8 cellular contexts compared by ENCODE assay signal in genomic region chr3:128617557-128618397, GRCh38.
DNase-seq lines count a peak whose midpoint lies in the region; ATAC-seq and TF ChIP-seq lines count a peak whose summit lies in the region.

No MANE protein-coding gene starts in this region.

- peak; percentile 94 for ATAC-seq in HG02885 (IDR thresholded peaks at IDR 0.05; ENCODE audit: poor library complexity, unreplicated experiment)

- peak overlapping the region; percentile 86 for H3K4me3 ChIP-seq in retinal pigment epithelial cell (ENCODE audit: low read length)

- TF ChIP-seq POLR2A in GM15510 (IDR thresholded peaks at IDR 0.05; ENCODE audit: borderline replicate concordance, extremely low read depth, insufficient read length), result peak; percentile 51

- TF ChIP-seq CTCF in retinal pigment epithelial cell (conservative IDR thresholded peaks at IDR 0.05; ENCODE audit: low read depth, low read length), result peak; percentile 74

- DNase-seq in NCI-H1694 treated with DMSO at 0.1 percent for 48 hours (lab: John Stamatoyannopoulos, UW) (peak; percentile 94), T-helper 22 cell (ENCODE audit: low read depth) (peak; percentile 98), astrocyte of the hippocampus (ENCODE audit: low read depth, low spot score) (peak; percentile 99), hypothalamus (lab: John Stamatoyannopoulos, UW) (peak; percentile 55 to 99 (median 95)), retinal pigment epithelial cell (ENCODE audit: low read depth) (peak; percentile 73), RKO (ENCODE audit: low spot score) (no peak)
